ENCODE assay signal across 12 cellular contexts in the genomic region with DNA sequence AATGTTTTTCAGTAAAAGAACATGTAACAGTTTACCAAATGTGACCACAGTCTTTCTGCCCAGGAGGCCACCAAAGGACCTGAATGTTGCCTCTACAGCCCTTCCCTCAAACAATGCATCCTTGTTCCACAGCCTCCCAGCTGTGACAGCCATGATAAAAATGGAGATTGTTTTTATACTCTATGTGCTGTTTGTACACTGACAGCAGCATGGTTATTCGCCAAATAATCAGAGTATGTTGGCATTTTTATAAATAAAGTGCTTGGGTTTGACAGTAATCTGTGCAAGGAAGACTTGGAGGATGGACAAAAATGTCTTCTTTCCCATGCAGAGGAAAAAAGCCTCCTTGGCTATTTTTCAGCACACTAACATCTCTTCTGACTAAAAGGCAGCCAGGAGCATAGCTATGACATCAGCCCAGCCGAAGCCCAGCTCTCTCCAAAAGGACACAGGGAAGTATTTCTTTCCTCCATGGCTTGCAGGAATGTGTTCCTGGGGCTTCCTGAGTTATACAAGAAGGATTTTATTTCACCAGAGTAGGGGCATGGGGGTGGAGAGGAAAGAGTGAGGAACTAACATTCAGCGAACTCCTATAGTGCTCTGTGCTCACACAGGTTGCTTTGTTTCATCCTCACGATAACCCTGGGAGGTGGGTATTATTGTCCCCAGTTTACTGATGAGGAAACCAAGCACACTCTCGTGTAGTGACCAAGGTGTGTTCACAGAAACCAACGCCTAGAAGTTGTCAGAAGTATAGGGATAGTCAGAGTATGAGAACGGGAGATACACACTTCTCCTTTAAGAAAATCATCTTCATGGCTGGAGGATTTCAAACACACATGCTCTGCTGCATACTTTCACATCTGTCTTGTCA.
A peak's percentile ranks its signal among the peaks of the same experiment; 100 is the strongest.
DNase-seq lines count a peak whose midpoint lies in the region; FAIRE-seq and TF ChIP-seq lines count a peak whose summit lies in the region.
"Had no signal": no experiment of that assay in that cellular context is flagged by ENCODE, and none has a peak within 500 bp of the region (broad histone marks: within the 10 kb centered on the region; RNA-seq: fewer than 3 reads in every experiment).

No MANE protein-coding gene starts in this region.

- H3K27me3 ChIP-seq in keratinocyte (ENCODE audit: control insufficient read depth, extremely low read depth, insufficient read depth, low read length): no peaks in the 10 kb centered on the region
- no peaks in the 10 kb centered on the region for H3K27me3 ChIP-seq in sigmoid colon
- H3K27me3 ChIP-seq: testis had no signal

- no peak for TF ChIP-seq POLR2A in sigmoid colon (IDR thresholded peaks at IDR 0.05)

- H3K4me3 ChIP-seq in keratinocyte (ENCODE audit: control insufficient read depth in 2 of 3, extremely low read depth in 1 of 3, insufficient read depth in 2 of 3, low read depth in 1 of 3, low read length in 3 of 3) (peak overlapping the region in 1 of 3 experiments; percentile 6), sigmoid colon (peak overlapping the region in 3 of 4 donors; percentile 0 to 27 (median 20))
- H3K4me3 ChIP-seq: testis had no signal

- dilution Hi-C loops in keratinocyte (cut with MboI; ENCODE audit: extremely low pct_ligation_motif_present, low sequenced_read_pairs): no loop called here

- H3K79me2 ChIP-seq in keratinocyte (ENCODE audit: control insufficient read depth, insufficient read depth, low read length): no peaks in the 10 kb centered on the region

- intact Hi-C loops in sigmoid colon (cut with DNase I): no loop called here

- no peak overlapping the region for H3K27ac ChIP-seq in keratinocyte (ENCODE audit: control insufficient read depth, insufficient read depth, low read length)
- peak overlapping the region; percentile 51 to 81 (median 68) for H3K27ac ChIP-seq in sigmoid colon
- H3K27ac ChIP-seq: testis had no signal

- H3K36me3 ChIP-seq in keratinocyte (ENCODE audit: control insufficient read depth in 2 of 2, extremely low read depth in 1 of 2, insufficient read depth in 2 of 2, low read length in 2 of 2): no peaks in the 10 kb centered on the region
- H3K36me3 ChIP-seq in sigmoid colon: no peaks in the 10 kb centered on the region

- H2AFZ ChIP-seq in keratinocyte (ENCODE audit: control insufficient read depth, low read length): peak overlapping the region; percentile 67

- no peak overlapping the region for H3K9ac ChIP-seq in keratinocyte (ENCODE audit: control insufficient read depth, extremely low read depth, insufficient read depth, low read length)

- WGBS in sigmoid colon, 2 donors: 56 to 68% methylated on average over 7 of the region's 7 CpGs

- FAIRE-seq in keratinocyte (lab: Jason Lieb, UNC) (peak; percentile 44), frontal cortex (lab: Jason Lieb, UNC) (no peak)

- H3K9me3 ChIP-seq in keratinocyte (ENCODE audit: control insufficient read depth, low read depth, low read length): no peaks in the 10 kb centered on the region
- no peaks in the 10 kb centered on the region for H3K9me3 ChIP-seq in sigmoid colon
- H3K9me3 ChIP-seq: testis had no signal

- no peak for TF ChIP-seq EP300 in sigmoid colon (IDR thresholded peaks at IDR 0.05)

- peaks cover 4% of the 10 kb centered on the region for H3K4me1 ChIP-seq in keratinocyte (ENCODE audit: control insufficient read depth, extremely low read depth, insufficient read depth, low read length)
- peaks cover 0 to 22% (median 20%) of the 10 kb centered on the region in 4 donors for H3K4me1 ChIP-seq in sigmoid colon
- H3K4me1 ChIP-seq: testis had no signal

- TF ChIP-seq CTCF in keratinocyte (optimal IDR thresholded peaks at IDR 0.05 in 1 of 3, IDR thresholded peaks at IDR 0.05 in 1 of 3, conservative IDR thresholded peaks at IDR 0.05 in 1 of 3; ENCODE audit: extremely low read depth in 1 of 3, insufficient read depth in 2 of 3, low read length in 3 of 3): no peak
- TF ChIP-seq CTCF in sigmoid colon (IDR thresholded peaks at IDR 0.05): no peak

- DNase-seq in HT1080 (ENCODE audit: low read depth) (peak; percentile 9), dermis blood vessel endothelial cell (peak; percentile 68), keratinocyte (ENCODE audit: low read depth, low spot score) (no peak), sigmoid colon (peak; percentile 59), T-helper 2 cell (no peak), NAMALWA (ENCODE audit: low spot score) (no peak), NCI-H2029 treated with DMSO at 0.1 percent for 48 hours (lab: John Stamatoyannopoulos, UW) (no peak), frontal cortex (ENCODE audit: low spot score in 2 of 2) (no peak)
- DNase-seq: CD8-positive, alpha-beta T cell; NCI-H82; T-helper 17 cell; testis had no signal

- H3K9me1 ChIP-seq in keratinocyte (ENCODE audit: control insufficient read depth, extremely low read depth, insufficient read depth, low read length): no peaks in the 10 kb centered on the region

- H4K20me1 ChIP-seq in keratinocyte (ENCODE audit: control insufficient read depth, extremely low read depth, insufficient read depth, low read length): no peaks in the 10 kb centered on the region

- H3K4me2 ChIP-seq in keratinocyte (ENCODE audit: control insufficient read depth, extremely low read depth, insufficient read depth, low read depth, low read length): peak overlapping the region; percentile 37

Comparison
In these comparisons a context has a peak if more than half of its experiments do, and no peak if none do; other contexts are left out.
1. DNase-seq: peak in HT1080 (single experiment), dermis blood vessel endothelial cell (single experiment) and sigmoid colon (single experiment); none in keratinocyte (single experiment), T-helper 2 cell (0 of 5), NAMALWA (single experiment), NCI-H2029 treated with DMSO at 0.1 percent for 48 hours (single experiment) and frontal cortex (0 of 2).